ENCODE assay signal across 10 cellular contexts in the genomic region with DNA sequence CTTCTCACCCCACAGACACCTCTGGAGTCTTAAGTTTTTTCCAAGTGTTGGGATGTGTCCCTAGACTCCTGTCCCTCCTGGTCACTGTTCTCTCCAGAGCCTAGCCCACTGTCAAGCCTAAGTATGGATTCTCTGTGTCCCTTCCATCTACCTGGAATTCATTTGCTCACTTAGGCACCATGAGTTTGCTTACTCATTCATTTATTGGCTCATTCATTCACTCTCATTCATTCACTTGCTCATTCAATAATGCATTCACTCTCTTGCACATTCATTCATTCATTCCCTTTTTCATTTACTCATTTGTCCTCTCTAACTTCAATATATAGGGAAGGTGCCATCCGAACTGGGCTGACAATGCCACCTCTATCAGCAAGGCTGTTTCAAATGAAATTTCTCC. TPM values are rescaled to one million over a fixed set of nuclear protein-coding genes. Genes with fewer than 3 reads are reported as not detected.
DNase-seq lines count a peak whose midpoint lies in the region; TF ChIP-seq lines count a peak whose summit lies in the region.
"Had no signal": no experiment of that assay in that cellular context is flagged by ENCODE, and none has a peak within 500 bp of the region (broad histone marks: within the 10 kb centered on the region; RNA-seq: fewer than 3 reads in every experiment).

No MANE protein-coding gene starts in this region.

- H2AK5ac ChIP-seq in neuronal stem cell (ENCODE audit: low read depth, low read length), result no peak overlapping the region

- H2BK120ac ChIP-seq in neuronal stem cell (ENCODE audit: low read depth, low read length), result no peak overlapping the region

- POLR2A ChIA-PET in Caco-2 (lab: Charles Lee), result interaction anchor here (0.5 to 1.4 kb wide), 3 partner anchors 17 to 172 kb away, joined by 3 to 4 read pairs (median 3); no protein-coding TSS in a partner anchor

- H3K27ac ChIP-seq in coronary artery, result peak overlapping the region; percentile 94 to 97
- H3K27ac ChIP-seq in neuronal stem cell (replicated peaks; ENCODE audit: low read length), result no peak overlapping the region

- intact Hi-C loops in Caco-2 (cut with micrococcal nuclease; ENCODE audit: unreplicated experiment), result no loop called here

- peak overlapping the region; percentile 80 for H2AFZ ChIP-seq in neuronal stem cell (ENCODE audit: low read length)

- no TSS peak for BruUV-seq in Caco-2 (replicated peaks; lab: Mats Ljungman, UMichigan)

- no peaks in the 10 kb centered on the region for H3K9me3 Mint-ChIP-seq in Caco-2 (ENCODE audit: unreplicated experiment)

- no peak overlapping the region for H4K8ac ChIP-seq in neuronal stem cell (ENCODE audit: low read depth, low read length)

- H3K9ac ChIP-seq in neuronal stem cell (ENCODE audit: low read depth, low read length, poor library complexity), result no peak overlapping the region

- H3K4me1 Mint-ChIP-seq in Caco-2 (ENCODE audit: low read depth, unreplicated experiment), result peaks cover 49% of the 10 kb centered on the region

- H3K4me3 ChIP-seq in Caco-2 (ENCODE audit: low read depth, low read length) (peak overlapping the region; percentile 73), coronary artery (peak overlapping the region; percentile 86), neuronal stem cell (ENCODE audit: low read length in 2 of 2) (no peak overlapping the region)
- H3K4me3 ChIP-seq: BLaER1 treated with 17β-estradiol and CSF1 and Interleukin-3, amounts not matched to agents 10 nM and 100 nM had no signal

- peaks cover 80% of the 10 kb centered on the region for H3K36me3 Mint-ChIP-seq in Caco-2 (ENCODE audit: insufficient read depth, unreplicated experiment)

- peak overlapping the region; percentile 56 for H3K27ac Mint-ChIP-seq in Caco-2 (ENCODE audit: unreplicated experiment)

- no CpG with 5 or more reads among the region's 1 CpG for WGBS in neuronal stem cell (ENCODE audit: extremely low coverage in 2 of 2, insufficient read length in 2 of 2, insufficient replicate concordance in 1 of 2), 2 donors

- H3K79me1 ChIP-seq in neuronal stem cell (ENCODE audit: low read depth, low read length), result no peaks in the 10 kb centered on the region

- no peaks in the 10 kb centered on the region for H3K27me3 Mint-ChIP-seq in Caco-2 (ENCODE audit: insufficient read depth, unreplicated experiment)

- H3K4me1 ChIP-seq in Caco-2 (peaks cover 59% of the 10 kb centered on the region), neuronal stem cell (ENCODE audit: control insufficient read depth in 2 of 2, insufficient read depth in 1 of 2, low read depth in 1 of 2, low read length in 2 of 2) (peaks cover 21 to 28% of the 10 kb centered on the region in 2 donors)

- no peak for DNase-seq in Caco-2
- DNase-seq in coronary artery (ENCODE audit: low spot score), result no peak
- DNase-seq in neuronal stem cell (ENCODE audit: low spot score), result no peak
- no peak for DNase-seq in AG20443 (ENCODE audit: low spot score)
- DNase-seq in DMS 273 treated with DMSO at 0.1 percent for 48 hours (lab: John Stamatoyannopoulos, UW), result no peak
- no peak for DNase-seq in GM19238 (ENCODE audit: insufficient read length, low spot score)
- DNase-seq: GOT3, NCI-H345 had no signal

- H3K27me3 ChIP-seq in Caco-2 (replicated peaks; ENCODE audit: control insufficient read depth, insufficient read depth, low read length) (no peaks in the 10 kb centered on the region), neuronal stem cell (ENCODE audit: control insufficient read depth in 3 of 3, insufficient read depth in 3 of 3, low read depth in 1 of 3, low read length in 3 of 3) (no peaks in the 10 kb centered on the region)
- H3K27me3 ChIP-seq: BLaER1 treated with 17β-estradiol and CSF1 and Interleukin-3, amounts not matched to agents 10 nM and 100 nM had no signal

- no peak overlapping the region for H4K91ac ChIP-seq in neuronal stem cell (ENCODE audit: low read depth, low read length, poor library complexity)

- H2BK5ac ChIP-seq in neuronal stem cell (ENCODE audit: low read length), result no peak overlapping the region

- H3K23ac ChIP-seq in neuronal stem cell (ENCODE audit: low read depth, low read length, poor library complexity), result no peak overlapping the region

- H2BK15ac ChIP-seq in neuronal stem cell (ENCODE audit: low read length), result no peak overlapping the region

- no peak overlapping the region for H3K18ac ChIP-seq in neuronal stem cell (ENCODE audit: low read length)

- no peak overlapping the region for H2BK12ac ChIP-seq in neuronal stem cell (ENCODE audit: low read length)

- no peak overlapping the region for H3K14ac ChIP-seq in neuronal stem cell (ENCODE audit: low read length)

- H3K36me3 ChIP-seq in Caco-2 (ENCODE audit: control insufficient read depth, insufficient read depth, low read length) (peaks cover 8% of the 10 kb centered on the region), neuronal stem cell (replicated peaks in 1 of 2; ENCODE audit: control insufficient read depth in 2 of 2, insufficient read depth in 2 of 2, low read length in 2 of 2) (no peaks in the 10 kb centered on the region)
- H3K36me3 ChIP-seq: BLaER1 treated with 17β-estradiol and CSF1 and Interleukin-3, amounts not matched to agents 10 nM and 100 nM had no signal

- no peaks in the 10 kb centered on the region for H3K9me3 ChIP-seq in Caco-2
- H3K9me3 ChIP-seq in neuronal stem cell (replicated peaks in 1 of 2; ENCODE audit: control insufficient read depth in 2 of 2, insufficient read depth in 1 of 2, low read depth in 1 of 2, low read length in 2 of 2), result no peaks in the 10 kb centered on the region
- H3K9me3 ChIP-seq: BLaER1 treated with 17β-estradiol and CSF1 and Interleukin-3, amounts not matched to agents 10 nM and 100 nM had no signal

- H3K4ac ChIP-seq in neuronal stem cell (ENCODE audit: low read length), result no peak overlapping the region

- H3K4me2 ChIP-seq in neuronal stem cell (ENCODE audit: insufficient read depth, low read length, poor library complexity, severe bottlenecking), result no peak overlapping the region

- TF ChIP-seq CTCF in Caco-2 (IDR thresholded peaks at IDR 0.05; ENCODE audit: insufficient read depth in 1 of 2, low read depth in 1 of 2, low read length in 1 of 2, severe bottlenecking in 1 of 2, unreplicated experiment in 1 of 2), result no peak
- TF ChIP-seq CTCF in coronary artery (IDR thresholded peaks at IDR 0.05), result no peak

- H3K4me3 Mint-ChIP-seq in Caco-2 (ENCODE audit: unreplicated experiment), result peak overlapping the region; percentile 74

- CTCF ChIA-PET in Caco-2 (lab: Charles Lee), result interaction anchor here (0.9 to 1.1 kb wide), 2 partner anchors 16 to 323 kb away, joined by 3 to 5 read pairs; a partner anchor contains a TSS

RNA-seq across cellular contexts. Expression of a gene that starts 1.6 kb away (rescaled TPM):
- 220 and 243 TPM in 2 replicates for total RNA-seq in Caco-2 (2022)
- polyA plus RNA-seq in neuronal stem cell (2013, experiment 1 of 2), result 9.6 TPM
- polyA plus RNA-seq in neuronal stem cell (2013, experiment 2 of 2), result 9.3 TPM
- total RNA-seq: T-helper 2 cell treated with Interferon-gamma antibody and Interleukin-4, amounts not matched to agents 100 ng/mL and 5 ng/mL, for 36 hours had no signal

RNA-seq across cellular contexts. Expression of a gene that starts 4.8 kb away (rescaled TPM):
- total RNA-seq in Caco-2 (2022), result 510 and 624 TPM in 2 replicates
- polyA plus RNA-seq in neuronal stem cell (2013, experiment 1 of 2), result 0.04 TPM
- polyA plus RNA-seq in neuronal stem cell (2013, experiment 2 of 2), result not detected
- total RNA-seq: T-helper 2 cell treated with Interferon-gamma antibody and Interleukin-4, amounts not matched to agents 100 ng/mL and 5 ng/mL, for 36 hours had no signal

RNA-seq across cellular contexts. Expression of a gene that starts 15.9 kb away (rescaled TPM):
- total RNA-seq in Caco-2 (2022), result 198 and 238 TPM in 2 replicates
- 110 TPM for polyA plus RNA-seq in neuronal stem cell (2013, experiment 1 of 2)
- polyA plus RNA-seq in neuronal stem cell (2013, experiment 2 of 2), result 107 TPM

RNA-seq across cellular contexts. Expression of a gene that starts 16.9 kb away (rescaled TPM):
- total RNA-seq in Caco-2 (2022), result 12.6 and 18.1 TPM in 2 replicates
- polyA plus RNA-seq in neuronal stem cell (2013, experiment 1 of 2), result 0.22 TPM
- 0.12 TPM for polyA plus RNA-seq in neuronal stem cell (2013, experiment 2 of 2)
- total RNA-seq: T-helper 2 cell treated with Interferon-gamma antibody and Interleukin-4, amounts not matched to agents 100 ng/mL and 5 ng/mL, for 36 hours had no signal

RNA-seq across cellular contexts. Expression of a gene that starts 22.5 kb away (rescaled TPM):
- 85.1 and 90.6 TPM in 2 replicates for total RNA-seq in Caco-2 (2022)
- 77.4 TPM for polyA plus RNA-seq in neuronal stem cell (2013, experiment 1 of 2)
- 76.9 TPM for polyA plus RNA-seq in neuronal stem cell (2013, experiment 2 of 2)

Comparison
In these comparisons a context has a peak if more than half of its experiments do, and no peak if none do; other contexts are left out.
1. H3K4me3 ChIP-seq: peak in Caco-2 (single experiment) and coronary artery (single experiment); none in neuronal stem cell (0 of 2).